Comparison of ENCODE assay signal across 21 cellular contexts in genomic region chr3:28556195-28556594, GRCh38.
"Had no signal": no experiment of that assay in that cellular context is flagged by ENCODE, and none has a peak within 500 bp of the region (broad histone marks: within the 10 kb centered on the region; RNA-seq: fewer than 3 reads in every experiment).

No MANE protein-coding gene starts in this region.

- DNase-seq: IMR-90, Karpas-422, KG1, MG63, NCI-H1092, NCI-H1105 treated with DMSO at 0.1 percent for 48 hours, NCI-H1417 treated with DMSO at 0.1 percent for 48 hours, NCI-H146, NCI-H1694 treated with DMSO at 0.1 percent for 48 hours, NCI-H1930, NCI-H2081, NCI-H2227 treated with DMSO at 0.1 percent for 48 hours, NCI-H510A, NCI-H524 treated with DMSO at 0.1 percent for 48 hours, NCI-H69, NCI-H774, PC-3, SHP77 treated with DMSO at 0.1 percent for 48 hours had no signal

- H3K4me3 ChIP-seq: MG63, SJSA1, SK-N-MC had no signal

- H3K9me3 ChIP-seq: MG63, SJSA1 had no signal

- H3K27ac ChIP-seq: SJSA1, SK-N-MC had no signal

- H3K27me3 ChIP-seq: MG63, SJSA1 had no signal

- H3K36me3 ChIP-seq: MG63, SJSA1 had no signal

- H3K4me1 ChIP-seq: SJSA1 had no signal

- FAIRE-seq: HepG2 had no signal
